In genomic region chr6:38281131-38281530, GRCh38 we compare ENCODE assay signal across 19 cellular contexts.
"Had no signal": no experiment of that assay in that cellular context is flagged by ENCODE, and none has a peak within 500 bp of the region (broad histone marks: within the 10 kb centered on the region; RNA-seq: fewer than 3 reads in every experiment).

No MANE protein-coding gene starts in this region.

- DNase-seq: activated CD4-positive, alpha-beta T cell treated with anti-CD3 and anti-CD28 coated beads, Interleukin-2, amount 10 ng/mL, durations not matched to agents 7 days and 5 days; activated CD4-positive, CD25-positive, alpha-beta regulatory T cell; activated CD8-positive, alpha-beta T cell treated with anti-CD3 and anti-CD28 coated beads, Interleukin-2, amount 10 ng/mL, durations not matched to agents 7 days and 5 days; activated naive CD4-positive, alpha-beta T cell treated with Interleukin-2 at 50 U/mL for 16 hours; activated T-cell treated with anti-CD3 and anti-CD28 coated beads, Interleukin-2, amount 50 U/mL, for 24 hours; anterior cingulate cortex; heart right ventricle; left cardiac atrium; natural killer cell; posterior cingulate gyrus; sigmoid colon; stimulated activated CD4-positive, alpha-beta T cell treated with anti-CD3 and anti-CD28 coated beads, Interleukin-4, amount 100 ng/mL, for 4 hours; thyroid gland had no signal

- H3K4me3 ChIP-seq: coronary artery, gastroesophageal sphincter, heart right ventricle, sigmoid colon, thyroid gland had no signal

- H3K27ac ChIP-seq: coronary artery, gastroesophageal sphincter, heart right ventricle, sigmoid colon, thyroid gland had no signal

- H3K27me3 Mint-ChIP-seq: activated CD4-positive, alpha-beta T cell treated with anti-CD3 and anti-CD28 coated beads, Interleukin-2, amount 10 ng/mL, durations not matched to agents 7 days and 5 days; activated T-cell treated with anti-CD3 and anti-CD28 coated beads, Interleukin-2, amount 50 U/mL, for 24 hours; central memory CD8-positive, alpha-beta T cell; stimulated activated memory B cell treated with anti-CD40 and anti-IgM and Interleukin-4, amounts not matched to agents 10 μg/mL and 1 μg/mL and 100 μg/mL, for 72 hours had no signal

- H3K9me3 Mint-ChIP-seq: activated CD4-positive, alpha-beta T cell treated with anti-CD3 and anti-CD28 coated beads, Interleukin-2, amount 10 ng/mL, durations not matched to agents 7 days and 5 days; activated T-cell treated with anti-CD3 and anti-CD28 coated beads, Interleukin-2, amount 50 U/mL, for 24 hours; activated T-helper 2 cell treated with anti-CD3 and anti-CD28 coated beads, Interferon-gamma antibody, Interleukin-2, Interleukin-4, amounts not matched to agents 10 μg/mL and 5 μg/mL and 100 μg/mL, durations not matched to agents 14 hours and 24 hours and 36 hours; stimulated activated memory B cell treated with anti-CD40 and anti-IgM and Interleukin-4, amounts not matched to agents 10 μg/mL and 1 μg/mL and 100 μg/mL, for 72 hours; T-helper 2 cell treated with Interferon-gamma antibody and Interleukin-4, amounts not matched to agents 5 μg/mL and 100 μg/mL, for 36 hours had no signal

- H3K4me1 ChIP-seq: gastroesophageal sphincter, thyroid gland had no signal

- H3K4me1 Mint-ChIP-seq: stimulated activated memory B cell treated with anti-CD40 and anti-IgM and Interleukin-4, amounts not matched to agents 10 μg/mL and 1 μg/mL and 100 μg/mL, for 72 hours had no signal

- H3K4me3 Mint-ChIP-seq: activated CD4-positive, alpha-beta T cell treated with anti-CD3 and anti-CD28 coated beads, Interleukin-2, amount 10 ng/mL, durations not matched to agents 7 days and 5 days; activated CD8-positive, alpha-beta T cell treated with anti-CD3 and anti-CD28 coated beads, Interleukin-2, amount 10 ng/mL, durations not matched to agents 7 days and 5 days; activated T-cell treated with anti-CD3 and anti-CD28 coated beads, Interleukin-2, amount 50 U/mL, for 24 hours; central memory CD8-positive, alpha-beta T cell; natural killer cell; stimulated activated memory B cell treated with anti-CD40 and anti-IgM and Interleukin-4, amounts not matched to agents 10 μg/mL and 1 μg/mL and 100 μg/mL, for 72 hours; T-helper 2 cell treated with Interferon-gamma antibody and Interleukin-4, amounts not matched to agents 5 μg/mL and 100 μg/mL, for 36 hours had no signal

- H3K27me3 ChIP-seq: gastroesophageal sphincter, heart right ventricle, sigmoid colon, thyroid gland had no signal

- H3K36me3 ChIP-seq: gastroesophageal sphincter, heart right ventricle, sigmoid colon, thyroid gland had no signal

- H3K9me3 ChIP-seq: gastroesophageal sphincter, heart right ventricle, sigmoid colon, thyroid gland had no signal

- H3K36me3 Mint-ChIP-seq: natural killer cell had no signal

- H3K27ac Mint-ChIP-seq: activated CD4-positive, alpha-beta T cell treated with anti-CD3 and anti-CD28 coated beads, Interleukin-2, amount 10 ng/mL, durations not matched to agents 7 days and 5 days; activated CD8-positive, alpha-beta T cell treated with anti-CD3 and anti-CD28 coated beads, Interleukin-2, amount 10 ng/mL, durations not matched to agents 7 days and 5 days; activated T-cell treated with anti-CD3 and anti-CD28 coated beads, Interleukin-2, amount 50 U/mL, for 24 hours; activated T-helper 2 cell treated with anti-CD3 and anti-CD28 coated beads, Interferon-gamma antibody, Interleukin-2, Interleukin-4, amounts not matched to agents 10 μg/mL and 5 μg/mL and 100 μg/mL, durations not matched to agents 14 hours and 24 hours and 36 hours; natural killer cell; stimulated activated memory B cell treated with anti-CD40 and anti-IgM and Interleukin-4, amounts not matched to agents 10 μg/mL and 1 μg/mL and 100 μg/mL, for 72 hours; T-helper 2 cell treated with Interferon-gamma antibody and Interleukin-4, amounts not matched to agents 5 μg/mL and 100 μg/mL, for 36 hours had no signal
